17 cellular contexts compared by ENCODE assay signal in the genomic region with DNA sequence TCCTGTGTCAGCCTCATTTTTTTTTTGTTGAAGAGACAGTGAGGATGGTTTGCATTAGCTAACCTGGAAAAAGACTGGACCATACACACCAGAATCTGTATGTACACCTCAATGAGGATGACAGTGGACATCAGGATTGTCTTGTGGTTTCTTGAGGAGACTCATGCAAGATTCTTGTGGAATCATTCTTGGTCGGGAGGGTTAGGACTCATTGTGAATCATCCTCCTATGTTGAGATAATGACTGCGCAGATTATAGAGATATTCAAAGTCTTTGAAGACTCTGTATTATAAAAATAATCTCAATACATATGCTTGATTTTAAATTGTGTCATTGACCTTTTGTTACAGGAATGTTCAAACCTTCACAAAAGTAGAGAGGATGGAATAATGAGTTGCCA. TPM values are rescaled to one million over a fixed set of nuclear protein-coding genes. Genes with fewer than 3 reads are reported as not detected.
DNase-seq lines count a peak whose midpoint lies in the region; ATAC-seq, FAIRE-seq and TF ChIP-seq lines count a peak whose summit lies in the region.
"Had no signal": no experiment of that assay in that cellular context is flagged by ENCODE, and none has a peak within 500 bp of the region (broad histone marks: within the 10 kb centered on the region; RNA-seq: fewer than 3 reads in every experiment).

No MANE protein-coding gene starts in this region.

- H3K36me3 ChIP-seq in IMR-90 (ENCODE audit: control insufficient read depth, insufficient read depth, low read length): no peaks in the 10 kb centered on the region
- H3K36me3 ChIP-seq in astrocyte (ENCODE audit: insufficient read depth, low read length): no peaks in the 10 kb centered on the region
- no peaks in the 10 kb centered on the region for H3K36me3 ChIP-seq in keratinocyte (ENCODE audit: control insufficient read depth in 2 of 2, extremely low read depth in 1 of 2, insufficient read depth in 2 of 2, low read length in 2 of 2)
- H3K36me3 ChIP-seq: BLaER1 treated with 17β-estradiol and CSF1 and Interleukin-3, amounts not matched to agents 10 nM and 100 nM had no signal

- H3K9ac ChIP-seq in IMR-90 (ENCODE audit: low read depth, low read length) (no peak overlapping the region), astrocyte (ENCODE audit: low read length) (peak overlapping the region; percentile 55), keratinocyte (ENCODE audit: control insufficient read depth, extremely low read depth, insufficient read depth, low read length) (no peak overlapping the region)
- H3K9ac ChIP-seq: BLaER1 treated with 17β-estradiol and CSF1 and Interleukin-3, amounts not matched to agents 10 nM and 100 nM had no signal

- peak overlapping the region in 1 of 2 experiments; percentile 35; a peak in 2 of 4 replicates for H4K8ac ChIP-seq in IMR-90 (ENCODE audit: low read depth in 2 of 2, low read length in 2 of 2)

- H3K27ac Mint-ChIP-seq in astrocyte (ENCODE audit: unreplicated experiment) (peak overlapping the region; percentile 38), CD14-positive monocyte (no peak overlapping the region)
- no peak overlapping the region for H3K27ac Mint-ChIP-seq in activated naive CD4-positive, alpha-beta T cell treated with anti-CD3 and anti-CD28 coated beads, Interleukin-2, amount 10 ng/mL, durations not matched to agents 7 days and 5 days
- H3K27ac Mint-ChIP-seq: activated naive CD8-positive, alpha-beta T cell treated with anti-CD3 and anti-CD28 coated beads, Interleukin-2, amount 50 U/mL, for 24 hours; effector memory CD8-positive, alpha-beta T cell; progenitor cell of endocrine pancreas; stimulated activated naive B cell treated with anti-CD40 and anti-IgM and Interleukin-4, amounts not matched to agents 10 μg/mL and 1 μg/mL and 100 μg/mL, for 72 hours had no signal

- no peaks in the 10 kb centered on the region for H3K27me3 ChIP-seq in IMR-90 (ENCODE audit: control insufficient read depth, insufficient read depth, low read length)
- no peaks in the 10 kb centered on the region for H3K27me3 ChIP-seq in astrocyte (ENCODE audit: insufficient read depth, low read length)
- H3K27me3 ChIP-seq in keratinocyte (ENCODE audit: control insufficient read depth, extremely low read depth, insufficient read depth, low read length): no peaks in the 10 kb centered on the region
- H3K27me3 ChIP-seq: BLaER1 treated with 17β-estradiol and CSF1 and Interleukin-3, amounts not matched to agents 10 nM and 100 nM had no signal

- H2AFZ ChIP-seq in IMR-90 (replicated peaks; ENCODE audit: low read length, poor library complexity): no peak overlapping the region
- no peak overlapping the region for H2AFZ ChIP-seq in astrocyte (ENCODE audit: low read depth, low read length)
- H2AFZ ChIP-seq in keratinocyte (ENCODE audit: control insufficient read depth, low read length): no peak overlapping the region

- TF ChIP-seq RAD21 in IMR-90 (IDR thresholded peaks at IDR 0.05; ENCODE audit: low read length): no peak

- H3K4me3 ChIP-seq in AG09309 (ENCODE audit: control insufficient read depth, low read depth, low read length) (no peak overlapping the region), IMR-90 (ENCODE audit: insufficient read depth, low read depth, low read length) (no peak overlapping the region), astrocyte (ENCODE audit: insufficient read depth, low read depth, low read length) (no peak overlapping the region), keratinocyte (ENCODE audit: control insufficient read depth in 2 of 3, extremely low read depth in 1 of 3, insufficient read depth in 2 of 3, low read depth in 1 of 3, low read length in 3 of 3) (no peak overlapping the region)
- H3K4me3 ChIP-seq: BLaER1 treated with 17β-estradiol and CSF1 and Interleukin-3, amounts not matched to agents 10 nM and 100 nM had no signal

- TF ChIP-seq CTCF in AG09309 (IDR thresholded peaks at IDR 0.05; ENCODE audit: control insufficient read depth, insufficient read depth, low read depth, low read length, missing control alignments) (no peak), IMR-90 (conservative IDR thresholded peaks at IDR 0.05; ENCODE audit: low read depth, low read length) (no peak), astrocyte (IDR thresholded peaks at IDR 0.05; ENCODE audit: insufficient read depth, low read depth, low read length) (no peak), keratinocyte (optimal IDR thresholded peaks at IDR 0.05 in 1 of 3, IDR thresholded peaks at IDR 0.05 in 1 of 3, conservative IDR thresholded peaks at IDR 0.05 in 1 of 3; ENCODE audit: extremely low read depth in 1 of 3, insufficient read depth in 2 of 3, low read length in 3 of 3) (no peak), CD14-positive monocyte (IDR thresholded peaks at IDR 0.05) (no peak)

- H3K4me3 Mint-ChIP-seq in astrocyte (ENCODE audit: unreplicated experiment) (no peak overlapping the region), CD14-positive monocyte (no peak overlapping the region)
- no peak overlapping the region for H3K4me3 Mint-ChIP-seq in activated naive CD4-positive, alpha-beta T cell treated with anti-CD3 and anti-CD28 coated beads, Interleukin-2, amount 10 ng/mL, durations not matched to agents 7 days and 5 days
- H3K4me3 Mint-ChIP-seq: activated naive CD8-positive, alpha-beta T cell treated with anti-CD3 and anti-CD28 coated beads, Interleukin-2, amount 50 U/mL, for 24 hours; effector memory CD8-positive, alpha-beta T cell; stimulated activated naive B cell treated with anti-CD40 and anti-IgM and Interleukin-4, amounts not matched to agents 10 μg/mL and 1 μg/mL and 100 μg/mL, for 72 hours had no signal

- dilution Hi-C loops in IMR-90 (cut with HindIII; ENCODE audit: low sequenced_read_pairs, unreplicated experiment) (no loop called here), keratinocyte (cut with MboI; ENCODE audit: extremely low pct_ligation_motif_present, low sequenced_read_pairs) (no loop called here)

- peak overlapping the region; percentile 95 for H2BK5ac ChIP-seq in IMR-90 (ENCODE audit: low read depth, low read length, poor library complexity, severe bottlenecking)

- H2AK5ac ChIP-seq in IMR-90 (ENCODE audit: low read depth, low read length): no peak overlapping the region

- peak; percentile 92 for ATAC-seq in IMR-90 (ENCODE audit: low read depth)
- ATAC-seq: activated naive CD8-positive, alpha-beta T cell treated with anti-CD3 and anti-CD28 coated beads, Interleukin-2, amount 50 U/mL, for 24 hours; effector memory CD8-positive, alpha-beta T cell; stimulated activated naive B cell treated with anti-CD40 and anti-IgM and Interleukin-4, amounts not matched to agents 10 μg/mL and 1 μg/mL and 100 μg/mL, for 72 hours had no signal

- no peaks in the 10 kb centered on the region for H3K79me2 ChIP-seq in astrocyte (ENCODE audit: insufficient read depth, low read length)
- no peaks in the 10 kb centered on the region for H3K79me2 ChIP-seq in keratinocyte (ENCODE audit: control insufficient read depth, insufficient read depth, low read length)

- peak overlapping the region; percentile 56; the same call in 1 of the 2 replicates for H4K91ac ChIP-seq in IMR-90 (ENCODE audit: insufficient read depth, low read depth, low read length)

- no peak overlapping the region for H2AK9ac ChIP-seq in IMR-90 (replicated peaks; ENCODE audit: low read depth, low read length, poor library complexity)

- H2BK15ac ChIP-seq in IMR-90 (ENCODE audit: low read depth, low read length): no peak overlapping the region

- intact Hi-C loops in IMR-90 (cut with micrococcal nuclease): no loop called here
- intact Hi-C loops in CD14-positive monocyte (cut with micrococcal nuclease): no loop called here

- H3K27ac ChIP-seq in IMR-90 (ENCODE audit: insufficient read depth, low read length): no peak overlapping the region
- peak overlapping the region; percentile 80 for H3K27ac ChIP-seq in astrocyte (ENCODE audit: low read depth, low read length)
- H3K27ac ChIP-seq in keratinocyte (ENCODE audit: control insufficient read depth, insufficient read depth, low read length): no peak overlapping the region
- H3K27ac ChIP-seq: BLaER1 treated with 17β-estradiol and CSF1 and Interleukin-3, amounts not matched to agents 10 nM and 100 nM; VCaP had no signal

- H2BK120ac ChIP-seq in IMR-90 (ENCODE audit: low read depth, low read length): peak overlapping the region; percentile 83

- WGBS in IMR-90 (ENCODE audit: extremely low coverage in 2 of 2, insufficient read length in 1 of 2), 2 experiments: no CpG with 5 or more reads among the region's 2 CpGs

- H3K18ac ChIP-seq in IMR-90 (ENCODE audit: low read depth, low read length): peak overlapping the region; percentile 65; the same call in 1 of the 2 replicates

- in situ Hi-C loops in IMR-90 (cut with MboI; ENCODE audit: low sequenced_read_pairs): no loop called here

- FAIRE-seq in astrocyte (lab: Jason Lieb, UNC) (peak; percentile 100), keratinocyte (lab: Jason Lieb, UNC) (peak; percentile 97)
- FAIRE-seq: G401.6 had no signal

- peak overlapping the region; percentile 88 for H2BK20ac ChIP-seq in IMR-90 (ENCODE audit: low read depth, low read length)

- H3K23ac ChIP-seq in IMR-90 (ENCODE audit: low read depth, low read length): 0 out of 2 replicates have a peak overlapping the region, but pooled peaks have one; percentile 26

- no peak for TF ChIP-seq POLR2A in IMR-90 (IDR thresholded peaks at IDR 0.05; ENCODE audit: low read depth, low read length)

- peaks cover 5% of the 10 kb centered on the region; the same call in 1 of the 2 replicates for H3K4me1 ChIP-seq in IMR-90 (ENCODE audit: control insufficient read depth, insufficient read depth, low read length)
- H3K4me1 ChIP-seq in astrocyte (ENCODE audit: insufficient read depth, low read length): peaks cover 12% of the 10 kb centered on the region
- H3K4me1 ChIP-seq in keratinocyte (ENCODE audit: control insufficient read depth, extremely low read depth, insufficient read depth, low read length): peaks cover 6% of the 10 kb centered on the region

- no peaks in the 10 kb centered on the region for H3K79me1 ChIP-seq in IMR-90 (ENCODE audit: low read depth in 1 of 2, low read length in 2 of 2)

- CTCF ChIA-PET in IMR-90 (lab: Yijun Ruan, JAX): interaction anchor here (0.6 kb wide), 1 partner anchor 30 kb away, joined by 3 read pairs; no protein-coding TSS in a partner anchor
- CTCF ChIA-PET in activated naive CD4-positive, alpha-beta T cell treated with anti-CD3 and anti-CD28 coated beads, Interleukin-2, amount 10 ng/mL, durations not matched to agents 7 days and 5 days (lab: Charles Lee): no interaction called here

- POLR2A ChIA-PET in IMR-90 (lab: Charles Lee; ENCODE audit: unreplicated experiment): no interaction called here

- H3K14ac ChIP-seq in IMR-90 (replicated peaks; ENCODE audit: low read depth, low read length): 0 out of 2 replicates have a peak overlapping the region, but pooled peaks have one; percentile 10

- DNase-seq in AG09309 (ENCODE audit: low read depth): peak; percentile 78
- peak; percentile 98 for DNase-seq in IMR-90
- DNase-seq in astrocyte (ENCODE audit: low read depth): peak; percentile 97
- DNase-seq in keratinocyte (ENCODE audit: low read depth, low spot score): peak; percentile 53
- DNase-seq in activated naive CD4-positive, alpha-beta T cell treated with anti-CD3 and anti-CD28 coated beads, Interleukin-2, amount 10 ng/mL, durations not matched to agents 7 days and 5 days: no peak
- no peak for DNase-seq in activated gamma-delta T cell treated with Interleukin-2 at 50 U/mL for 16 hours
- no peak for DNase-seq in NCI-H2081 (lab: John Stamatoyannopoulos, UW)
- DNase-seq in CD14-positive monocyte (ENCODE audit: low spot score): no peak
- DNase-seq: activated naive CD8-positive, alpha-beta T cell treated with anti-CD3 and anti-CD28 coated beads, Interleukin-2, amount 50 U/mL, for 24 hours; effector memory CD8-positive, alpha-beta T cell; NCI-H446; SHP77; stimulated activated naive B cell treated with anti-CD40 and anti-IgM and Interleukin-4, amounts not matched to agents 10 μg/mL and 1 μg/mL and 100 μg/mL, for 72 hours had no signal

- H3K27me3 Mint-ChIP-seq in astrocyte (ENCODE audit: low read depth, unreplicated experiment) (no peaks in the 10 kb centered on the region), CD14-positive monocyte (ENCODE audit: low read depth in 3 of 3) (peaks cover 0 to 1% (median 0%) of the 10 kb centered on the region in 3 donors)
- no peaks in the 10 kb centered on the region for H3K27me3 Mint-ChIP-seq in activated naive CD4-positive, alpha-beta T cell treated with anti-CD3 and anti-CD28 coated beads, Interleukin-2, amount 10 ng/mL, durations not matched to agents 7 days and 5 days
- H3K27me3 Mint-ChIP-seq: activated naive CD8-positive, alpha-beta T cell treated with anti-CD3 and anti-CD28 coated beads, Interleukin-2, amount 50 U/mL, for 24 hours; progenitor cell of endocrine pancreas had no signal

- H3K9me3 ChIP-seq in IMR-90 (ENCODE audit: control insufficient read depth, insufficient read depth, low read length): no peaks in the 10 kb centered on the region
- no peaks in the 10 kb centered on the region for H3K9me3 ChIP-seq in astrocyte (ENCODE audit: insufficient read depth, low read depth, low read length)
- no peaks in the 10 kb centered on the region for H3K9me3 ChIP-seq in keratinocyte (ENCODE audit: control insufficient read depth, low read depth, low read length)
- H3K9me3 ChIP-seq: BLaER1 treated with 17β-estradiol and CSF1 and Interleukin-3, amounts not matched to agents 10 nM and 100 nM had no signal

- peaks cover 2% of the 10 kb centered on the region for H3K9me3 Mint-ChIP-seq in astrocyte (ENCODE audit: unreplicated experiment)
- peaks cover 1% of the 10 kb centered on the region for H3K9me3 Mint-ChIP-seq in activated naive CD4-positive, alpha-beta T cell treated with anti-CD3 and anti-CD28 coated beads, Interleukin-2, amount 10 ng/mL, durations not matched to agents 7 days and 5 days
- peaks cover 0 to 3% (median 1%) of the 10 kb centered on the region in 7 donors for H3K9me3 Mint-ChIP-seq in CD14-positive monocyte
- H3K9me3 Mint-ChIP-seq: activated naive CD8-positive, alpha-beta T cell treated with anti-CD3 and anti-CD28 coated beads, Interleukin-2, amount 50 U/mL, for 24 hours; effector memory CD8-positive, alpha-beta T cell had no signal

- H4K20me1 ChIP-seq in IMR-90 (ENCODE audit: insufficient read depth, low read length) (no peaks in the 10 kb centered on the region), astrocyte (ENCODE audit: insufficient read depth, low read length) (no peaks in the 10 kb centered on the region), keratinocyte (ENCODE audit: control insufficient read depth, extremely low read depth, insufficient read depth, low read length) (no peaks in the 10 kb centered on the region)
- H4K20me1 ChIP-seq: BLaER1 treated with 17β-estradiol and CSF1 and Interleukin-3, amounts not matched to agents 10 nM and 100 nM had no signal

- H3K36me3 Mint-ChIP-seq in astrocyte (ENCODE audit: low read depth, unreplicated experiment) (no peaks in the 10 kb centered on the region), CD14-positive monocyte (no peaks in the 10 kb centered on the region)
- H3K36me3 Mint-ChIP-seq in activated naive CD4-positive, alpha-beta T cell treated with anti-CD3 and anti-CD28 coated beads, Interleukin-2, amount 10 ng/mL, durations not matched to agents 7 days and 5 days: no peaks in the 10 kb centered on the region
- H3K36me3 Mint-ChIP-seq: stimulated activated naive B cell treated with anti-CD40 and anti-IgM and Interleukin-4, amounts not matched to agents 10 μg/mL and 1 μg/mL and 100 μg/mL, for 72 hours had no signal

- H3K56ac ChIP-seq in IMR-90 (ENCODE audit: extremely low read depth, insufficient read depth, low read length): peak overlapping the region; percentile 66; the same call in 1 of the 2 replicates

- no peak overlapping the region for H4K5ac ChIP-seq in IMR-90 (ENCODE audit: low read depth, low read length)

- BruUV-seq in IMR-90 (replicated peaks; lab: Mats Ljungman, UMichigan): no TSS peak

- H3K4me1 Mint-ChIP-seq in astrocyte (ENCODE audit: low read depth, unreplicated experiment) (peaks cover 23% of the 10 kb centered on the region), CD14-positive monocyte (no peaks in the 10 kb centered on the region)
- peaks cover 4% of the 10 kb centered on the region for H3K4me1 Mint-ChIP-seq in activated naive CD4-positive, alpha-beta T cell treated with anti-CD3 and anti-CD28 coated beads, Interleukin-2, amount 10 ng/mL, durations not matched to agents 7 days and 5 days
- H3K4me1 Mint-ChIP-seq: stimulated activated naive B cell treated with anti-CD40 and anti-IgM and Interleukin-4, amounts not matched to agents 10 μg/mL and 1 μg/mL and 100 μg/mL, for 72 hours had no signal

- no peaks in the 10 kb centered on the region for H3K9me1 ChIP-seq in IMR-90 (ENCODE audit: insufficient read depth, low read length)
- no peaks in the 10 kb centered on the region for H3K9me1 ChIP-seq in keratinocyte (ENCODE audit: control insufficient read depth, extremely low read depth, insufficient read depth, low read length)

- H3K4me2 ChIP-seq in IMR-90 (ENCODE audit: low read depth, low read length): peak overlapping the region; percentile 39; the same call in 1 of the 2 replicates
- H3K4me2 ChIP-seq in astrocyte (ENCODE audit: low read length): peak overlapping the region; percentile 62
- H3K4me2 ChIP-seq in keratinocyte (ENCODE audit: control insufficient read depth, extremely low read depth, insufficient read depth, low read depth, low read length): no peak overlapping the region
- H3K4me2 ChIP-seq: BLaER1 treated with 17β-estradiol and CSF1 and Interleukin-3, amounts not matched to agents 10 nM and 100 nM had no signal

- peak overlapping the region; percentile 48; the same call in 1 of the 2 replicates for H3K4ac ChIP-seq in IMR-90 (ENCODE audit: low read depth, low read length)

RNA-seq across cellular contexts. Expression of a gene that starts 49.1 kb away (rescaled TPM):
- total RNA-seq in IMR-90 (2012; rRNA removed) (63.6 and 75.3 TPM in 2 replicates), astrocyte (6.3 and 7.7 TPM in 2 replicates)
- polyA plus RNA-seq in IMR-90 (2012; rRNA removed) (46.7 and 58.6 TPM in 2 replicates), keratinocyte (1.0 to 2.5 TPM (median 1.4 TPM) in 3 replicates), CD14-positive monocyte (10 to 100 TPM in 1 of 2 donors, 1 to 10 TPM in 1; 9.5 to 16.5 TPM)
- polyA plus RNA-seq in IMR-90 (2012; cell fraction: cytosol; rRNA removed): 15.4 and 38.0 TPM in 2 replicates
- 38.5 and 130 TPM in 2 replicates for polyA plus RNA-seq in IMR-90 (2012; cell fraction: nucleus; rRNA removed; ENCODE audit: low replicate concordance)
- 0.27 TPM for polyA plus RNA-seq in keratinocyte (2011; ENCODE audit: low read depth)
- polyA plus RNA-seq in keratinocyte (2011; cell fraction: cytosol; rRNA removed): 0.21 and 0.29 TPM in 2 replicates
- 0.80 and 1.8 TPM in 2 replicates for polyA plus RNA-seq in keratinocyte (2011; cell fraction: nucleus; rRNA removed)
- polyA plus RNA-seq in keratinocyte (2012; ENCODE audit: low replicate concordance): 0.01 and 0.58 TPM in 2 replicates
- 1.2 to 2.7 TPM (median 1.5 TPM) in 3 replicates for polyA minus RNA-seq in keratinocyte
- 4.0 TPM for polyA minus RNA-seq in keratinocyte (2011; cell fraction: cytosol; rRNA and poly(A)+ RNA removed)
- 1.3 and 1.6 TPM in 2 replicates for polyA minus RNA-seq in keratinocyte (2011; cell fraction: nucleus; rRNA and poly(A)+ RNA removed)

Comparison
In these comparisons a context has a peak if more than half of its experiments do, and no peak if none do; other contexts are left out.
1. DNase-seq: peak in AG09309 (single experiment), IMR-90 (single experiment), astrocyte (single experiment) and keratinocyte (single experiment); none in activated naive CD4-positive, alpha-beta T cell treated with anti-CD3 and anti-CD28 coated beads, Interleukin-2, amount 10 ng/mL, durations not matched to agents 7 days and 5 days (single experiment), activated gamma-delta T cell treated with Interleukin-2 at 50 U/mL for 16 hours (single experiment), NCI-H2081 (0 of 2) and CD14-positive monocyte (single experiment).